Comparison of ENCODE assay signal across 20 cellular contexts in the genomic region with DNA sequence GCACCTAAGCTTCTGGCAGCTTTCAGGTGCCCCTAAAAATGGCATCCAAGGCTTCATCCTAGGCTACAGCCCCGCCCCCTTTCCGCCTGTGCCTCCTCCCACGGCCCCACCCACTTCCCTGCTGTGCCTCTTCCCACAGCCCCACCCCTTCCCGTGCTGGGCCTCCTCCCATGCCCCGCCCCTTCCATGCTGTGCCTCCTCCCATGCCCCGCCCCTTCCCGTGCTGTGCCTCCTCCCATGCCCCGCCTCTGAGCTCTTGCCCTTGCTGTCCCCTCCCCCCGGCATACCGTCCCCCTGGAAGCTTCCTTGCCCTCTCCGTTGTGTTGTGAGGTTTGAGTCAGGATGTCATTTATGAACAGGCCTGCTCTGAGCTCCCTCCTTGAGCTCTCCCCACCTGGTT.
DNase-seq lines count a peak whose midpoint lies in the region; ATAC-seq and TF ChIP-seq lines count a peak whose summit lies in the region.
"Had no signal": no experiment of that assay in that cellular context is flagged by ENCODE, and none has a peak within 500 bp of the region (broad histone marks: within the 10 kb centered on the region; RNA-seq: fewer than 3 reads in every experiment).

No MANE protein-coding gene starts in this region.

- ATAC-seq in effector memory CD8-positive, alpha-beta T cell (replicated peaks) = no peak
- ATAC-seq in GM21515 (IDR thresholded peaks at IDR 0.05; ENCODE audit: unreplicated experiment) (no peak), GM21447 (IDR thresholded peaks at IDR 0.05; ENCODE audit: unreplicated experiment) (no peak)
- ATAC-seq: heart left ventricle, T-cell, WTC11 had no signal

- H3K27me3 Mint-ChIP-seq in endodermal cell (ENCODE audit: insufficient read depth) = no peaks in the 10 kb centered on the region
- peaks cover 11 to 21% of the 10 kb centered on the region in 2 donors for H3K27me3 Mint-ChIP-seq in effector memory CD8-positive, alpha-beta T cell

- no peak overlapping the region for H3K27ac Mint-ChIP-seq in endodermal cell
- no peak overlapping the region for H3K27ac Mint-ChIP-seq in effector memory CD8-positive, alpha-beta T cell
- H3K27ac Mint-ChIP-seq: activated naive CD4-positive, alpha-beta T cell treated with anti-CD3 and anti-CD28 coated beads, Interleukin-2, amount 50 U/mL, for 24 hours; CD4-positive, alpha-beta memory T cell; T-cell; WTC11 had no signal

- no peak overlapping the region for H3K27ac ChIP-seq in MM.1S (ENCODE audit: low read length)
- H3K27ac ChIP-seq in endodermal cell (ENCODE audit: low read depth, low read length) = no peak overlapping the region
- H3K27ac ChIP-seq: dorsolateral prefrontal cortex, esophagus squamous epithelium, heart left ventricle, transverse colon had no signal

- 76 to 87% methylated on average over 3 to 11 of the region's 11 CpGs for WGBS in endodermal cell (ENCODE audit: insufficient coverage in 1 of 2, insufficient read length in 1 of 2), 2 experiments

- H3K4me2 ChIP-seq in MM.1S (ENCODE audit: low read depth, low read length) = no peak overlapping the region

- H3K36me3 ChIP-seq in MM.1S (replicated peaks; ENCODE audit: insufficient read depth, low read length) (no peaks in the 10 kb centered on the region), endodermal cell (ENCODE audit: control insufficient read depth, insufficient read depth, low read length) (no peaks in the 10 kb centered on the region)
- H3K36me3 ChIP-seq: esophagus squamous epithelium, heart left ventricle, transverse colon had no signal

- H3K79me2 ChIP-seq in MM.1S (ENCODE audit: low read length) = no peaks in the 10 kb centered on the region

- H3K4me1 Mint-ChIP-seq in endodermal cell = peaks cover 1% of the 10 kb centered on the region
- no peaks in the 10 kb centered on the region for H3K4me1 Mint-ChIP-seq in effector memory CD8-positive, alpha-beta T cell (ENCODE audit: low read depth in 2 of 2)
- H3K4me1 Mint-ChIP-seq: activated naive CD4-positive, alpha-beta T cell treated with anti-CD3 and anti-CD28 coated beads, Interleukin-2, amount 50 U/mL, for 24 hours; CD4-positive, alpha-beta memory T cell; T-cell; WTC11 had no signal

- H2AFZ ChIP-seq in MM.1S (ENCODE audit: low read length) = no peak overlapping the region

- H3K9me3 ChIP-seq in MM.1S (replicated peaks; ENCODE audit: insufficient read depth, low read length) (no peaks in the 10 kb centered on the region), endodermal cell (ENCODE audit: control insufficient read depth, low read length) (peaks cover 3% of the 10 kb centered on the region)
- H3K9me3 ChIP-seq: esophagus squamous epithelium, transverse colon had no signal

- no peaks in the 10 kb centered on the region for H4K20me1 ChIP-seq in MM.1S (ENCODE audit: insufficient read depth, low read length)

- no peak overlapping the region for H3K4me3 Mint-ChIP-seq in endodermal cell
- no peak overlapping the region for H3K4me3 Mint-ChIP-seq in effector memory CD8-positive, alpha-beta T cell
- H3K4me3 Mint-ChIP-seq: activated naive CD4-positive, alpha-beta T cell treated with anti-CD3 and anti-CD28 coated beads, Interleukin-2, amount 50 U/mL, for 24 hours; CD4-positive, alpha-beta memory T cell; T-cell; WTC11 had no signal

- peaks cover 4% of the 10 kb centered on the region for H3K9me3 Mint-ChIP-seq in endodermal cell
- H3K9me3 Mint-ChIP-seq in effector memory CD8-positive, alpha-beta T cell = peaks cover 3 to 7% of the 10 kb centered on the region in 2 donors
- H3K9me3 Mint-ChIP-seq: activated naive CD4-positive, alpha-beta T cell treated with anti-CD3 and anti-CD28 coated beads, Interleukin-2, amount 50 U/mL, for 24 hours had no signal

- H3K4me1 ChIP-seq in MM.1S (ENCODE audit: low read length) (no peaks in the 10 kb centered on the region), endodermal cell (ENCODE audit: control insufficient read depth, insufficient read depth, low read length) (no peaks in the 10 kb centered on the region)
- H3K4me1 ChIP-seq: esophagus squamous epithelium, transverse colon had no signal

- DNase-seq in NCI-H1436 (lab: John Stamatoyannopoulos, UW) (peak; percentile 70), NCI-H1436 treated with DMSO at 0.1 percent for 48 hours (lab: John Stamatoyannopoulos, UW) (no peak), COLO668 (lab: John Stamatoyannopoulos, UW; ENCODE audit: unreplicated experiment) (peak; percentile 14), MM.1S (peak; percentile 43), endodermal cell (peak; percentile 93)
- DNase-seq in effector memory CD8-positive, alpha-beta T cell = no peak
- DNase-seq: CD4-positive, alpha-beta memory T cell; dorsolateral prefrontal cortex; esophagus squamous epithelium; heart left ventricle; kidney; NCI-H146; NCI-H446 treated with DMSO at 0.1 percent for 48 hours; stimulated activated CD4-positive, alpha-beta T cell treated with anti-CD3 and anti-CD28 coated beads, Interleukin-4, amount 100 ng/mL, for 4 hours; T-cell; transverse colon had no signal

- no peaks in the 10 kb centered on the region for H3F3A ChIP-seq in MM.1S (ENCODE audit: insufficient read depth, low read length)

- H3K36me3 Mint-ChIP-seq in endodermal cell (ENCODE audit: low read depth) = no peaks in the 10 kb centered on the region
- H3K36me3 Mint-ChIP-seq in effector memory CD8-positive, alpha-beta T cell (ENCODE audit: insufficient read depth) = no peaks in the 10 kb centered on the region
- H3K36me3 Mint-ChIP-seq: activated naive CD4-positive, alpha-beta T cell treated with anti-CD3 and anti-CD28 coated beads, Interleukin-2, amount 50 U/mL, for 24 hours; CD4-positive, alpha-beta memory T cell; T-cell had no signal

- no peak for TF ChIP-seq CTCF in MM.1S (IDR thresholded peaks at IDR 0.05; ENCODE audit: low read length)
- no peak for TF ChIP-seq CTCF in endodermal cell (conservative IDR thresholded peaks at IDR 0.05)

- H3K9ac ChIP-seq in MM.1S (ENCODE audit: low read length) (no peak overlapping the region), endodermal cell (ENCODE audit: extremely low read depth, low read length, poor library complexity, severe bottlenecking) (no peak overlapping the region)

- no peaks in the 10 kb centered on the region for H3K9me2 ChIP-seq in MM.1S (replicated peaks; ENCODE audit: insufficient read depth, low read length)

- H3K4me3 ChIP-seq in MM.1S (ENCODE audit: low read length) (no peak overlapping the region), endodermal cell (ENCODE audit: low read length) (no peak overlapping the region)
- H3K4me3 ChIP-seq: dorsolateral prefrontal cortex, esophagus squamous epithelium, heart left ventricle, transverse colon had no signal

- H3K27me3 ChIP-seq in MM.1S (replicated peaks; ENCODE audit: insufficient read depth, low read length) (peaks cover 56% of the 10 kb centered on the region), endodermal cell (ENCODE audit: control insufficient read depth, insufficient read depth, low read length, poor library complexity, severe bottlenecking) (no peaks in the 10 kb centered on the region)
- H3K27me3 ChIP-seq: heart left ventricle, transverse colon had no signal

Comparison
In these comparisons a context has a peak if more than half of its experiments do, and no peak if none do; other contexts are left out.
1. DNase-seq: peak in NCI-H1436 (single experiment), COLO668 (single experiment), MM.1S (single experiment) and endodermal cell (single experiment); none in NCI-H1436 treated with DMSO at 0.1 percent for 48 hours (single experiment) and effector memory CD8-positive, alpha-beta T cell (0 of 3).